Comparison of ENCODE assay signal across 1 cellular context in genomic region chr6:24718449-24719124, GRCh38.
TF ChIP-seq lines count a peak whose summit lies in the region.

No MANE protein-coding gene starts in this region.

TF ChIP-seq in HCT116, 20 proteins besides CTCF, POLR2A, EP300 and RAD21 (continued from another document):
- TF ChIP-seq ELF1 (IDR thresholded peaks at IDR 0.05; ENCODE audit: borderline replicate concordance, low read depth) = no peak
- TF ChIP-seq MAX (IDR thresholded peaks at IDR 0.05) = no peak
- TF ChIP-seq FOSL1 (IDR thresholded peaks at IDR 0.05; ENCODE audit: low read depth) = no peak
